37 cellular contexts compared by ENCODE assay signal in genomic region chr16:7113949-7114348, GRCh38.
"Had no signal": no experiment of that assay in that cellular context is flagged by ENCODE, and none has a peak within 500 bp of the region (broad histone marks: within the 10 kb centered on the region; RNA-seq: fewer than 3 reads in every experiment).

No MANE protein-coding gene starts in this region.

- H3K27me3 Mint-ChIP-seq: activated naive CD4-positive, alpha-beta T cell treated with anti-CD3 and anti-CD28 coated beads, Interleukin-2, amount 10 ng/mL, durations not matched to agents 7 days and 5 days; activated naive CD4-positive, alpha-beta T cell treated with anti-CD3 and anti-CD28 coated beads, Interleukin-2, amount 50 U/mL, for 24 hours; activated naive CD8-positive, alpha-beta T cell; activated naive CD8-positive, alpha-beta T cell treated with anti-CD3 and anti-CD28 coated beads for 36 hours; activated naive CD8-positive, alpha-beta T cell treated with anti-CD3 and anti-CD28 coated beads, Interleukin-2, amount 10 ng/mL, durations not matched to agents 7 days and 5 days; activated naive CD8-positive, alpha-beta T cell treated with anti-CD3 and anti-CD28 coated beads, Interleukin-2, amount 50 U/mL, for 24 hours; activated T-cell treated with anti-CD3 and anti-CD28 coated beads, Interleukin-2, amount 50 U/mL, for 24 hours; activated T-helper 17 cell treated with anti-CD3 and anti-CD28 coated beads, Interleukin-2, amount 50 U/mL, for 72 hours; central memory CD8-positive, alpha-beta T cell had no signal

- H3K9me3 Mint-ChIP-seq: activated naive CD4-positive, alpha-beta T cell treated with anti-CD3 and anti-CD28 coated beads, Interleukin-2, amount 50 U/mL, for 24 hours; activated naive CD8-positive, alpha-beta T cell treated with anti-CD3 and anti-CD28 coated beads for 36 hours; brain had no signal

- ATAC-seq: activated naive CD4-positive, alpha-beta T cell treated with anti-CD3 and anti-CD28 coated beads, Interleukin-2, amount 50 U/mL, for 72 hours; activated naive CD8-positive, alpha-beta T cell treated with anti-CD3 and anti-CD28 coated beads, Interleukin-2, amount 50 U/mL, for 24 hours; activated T-cell treated with anti-CD3 and anti-CD28 coated beads, Interleukin-2, amount 50 U/mL, for 4 hours; activated T-cell treated with anti-CD3 and anti-CD28 coated beads, Interleukin-2, amount 50 U/mL, for 72 hours; activated T-helper 17 cell treated with anti-CD3 and anti-CD28 coated beads, Interleukin-2, amount 50 U/mL, for 72 hours; body of pancreas had no signal

- H3K4me3 ChIP-seq: adrenal gland, ascending aorta, body of pancreas, breast epithelium, cardiac muscle cell had no signal

- H3K9me3 ChIP-seq: adrenal gland, ascending aorta, body of pancreas, breast epithelium had no signal

- DNase-seq: activated effector memory CD4-positive, alpha-beta T cell treated with anti-CD3 and anti-CD28 coated beads, Interleukin-2, amount 50 U/mL, for 16 hours; activated effector memory CD4-positive, alpha-beta T cell treated with Interleukin-2 at 50 U/mL for 16 hours; activated gamma-delta T cell; activated gamma-delta T cell treated with Interleukin-2 at 50 U/mL for 16 hours; activated naive CD4-positive, alpha-beta T cell; activated naive CD4-positive, alpha-beta T cell treated with anti-CD3 and anti-CD28 coated beads for 36 hours; activated naive CD4-positive, alpha-beta T cell treated with anti-CD3 and anti-CD28 coated beads, Interleukin-2, amount 10 ng/mL, durations not matched to agents 7 days and 5 days; activated naive CD4-positive, alpha-beta T cell treated with anti-CD3 and anti-CD28 coated beads, Interleukin-2, amount 50 U/mL, for 16 hours; activated naive CD4-positive, alpha-beta T cell treated with Interleukin-2 at 50 U/mL for 16 hours; activated naive CD8-positive, alpha-beta T cell treated with anti-CD3 and anti-CD28 coated beads for 36 hours; activated naive CD8-positive, alpha-beta T cell treated with anti-CD3 and anti-CD28 coated beads, Interleukin-2, amount 10 ng/mL, durations not matched to agents 7 days and 5 days; activated naive CD8-positive, alpha-beta T cell treated with anti-CD3 and anti-CD28 coated beads, Interleukin-2, amount 50 U/mL, for 24 hours; activated T-cell treated with anti-CD3 and anti-CD28 coated beads, Interleukin-2, amount 50 U/mL, for 24 hours; activated T-cell treated with anti-CD3 and anti-CD28 coated beads, Interleukin-2, amount 50 U/mL, for 4 hours; activated T-cell treated with anti-CD3 and anti-CD28 coated beads, Interleukin-2, amount 50 U/mL, for 48 hours; activated T-cell treated with anti-CD3 and anti-CD28 coated beads, Interleukin-2, amount 50 U/mL, for 72 hours; adrenal gland; amniotic stem cell; amygdala; anterior cingulate cortex; aorta; body of pancreas; brain microvascular endothelial cell; caudate nucleus; central memory CD4-positive, alpha-beta T cell; cerebellar nuclear complex had no signal

- H3K4me3 Mint-ChIP-seq: activated naive CD4-positive, alpha-beta T cell treated with anti-CD3 and anti-CD28 coated beads for 36 hours; activated naive CD4-positive, alpha-beta T cell treated with anti-CD3 and anti-CD28 coated beads, Interleukin-2, amount 10 ng/mL, durations not matched to agents 7 days and 5 days; activated naive CD4-positive, alpha-beta T cell treated with anti-CD3 and anti-CD28 coated beads, Interleukin-2, amount 50 U/mL, for 24 hours; activated naive CD8-positive, alpha-beta T cell; activated naive CD8-positive, alpha-beta T cell treated with anti-CD3 and anti-CD28 coated beads for 36 hours; activated naive CD8-positive, alpha-beta T cell treated with anti-CD3 and anti-CD28 coated beads, Interleukin-2, amount 10 ng/mL, durations not matched to agents 7 days and 5 days; activated naive CD8-positive, alpha-beta T cell treated with anti-CD3 and anti-CD28 coated beads, Interleukin-2, amount 50 U/mL, for 24 hours; activated T-cell treated with anti-CD3 and anti-CD28 coated beads, Interleukin-2, amount 50 U/mL, for 24 hours; activated T-cell treated with anti-CD3 and anti-CD28 coated beads, Interleukin-2, amount 50 U/mL, for 4 hours; activated T-cell treated with anti-CD3 and anti-CD28 coated beads, Interleukin-2, amount 50 U/mL, for 72 hours; activated T-helper 1 cell treated with anti-CD3 and anti-CD28 coated beads, Interleukin-12 subunit alpha, Interleukin-12 subunit beta, Interleukin-2, Interleukin-4 antibody, amounts not matched to agents 30 ng/mL and 10 ng/mL and 1 ng/mL, durations not matched to agents 14 hours and 24 hours and 36 hours; activated T-helper 17 cell treated with anti-CD3 and anti-CD28 coated beads, Interleukin-2, amount 50 U/mL, for 72 hours; brain; central memory CD8-positive, alpha-beta T cell had no signal

- H3K36me3 Mint-ChIP-seq: activated naive CD4-positive, alpha-beta T cell treated with anti-CD3 and anti-CD28 coated beads, Interleukin-2, amount 10 ng/mL, durations not matched to agents 7 days and 5 days; activated naive CD4-positive, alpha-beta T cell treated with anti-CD3 and anti-CD28 coated beads, Interleukin-2, amount 50 U/mL, for 24 hours; activated naive CD8-positive, alpha-beta T cell; activated naive CD8-positive, alpha-beta T cell treated with anti-CD3 and anti-CD28 coated beads for 36 hours; activated naive CD8-positive, alpha-beta T cell treated with anti-CD3 and anti-CD28 coated beads, Interleukin-2, amount 10 ng/mL, durations not matched to agents 7 days and 5 days; brain had no signal

- H3K27ac Mint-ChIP-seq: activated naive CD4-positive, alpha-beta T cell treated with anti-CD3 and anti-CD28 coated beads for 36 hours; activated naive CD4-positive, alpha-beta T cell treated with anti-CD3 and anti-CD28 coated beads, Interleukin-2, amount 10 ng/mL, durations not matched to agents 7 days and 5 days; activated naive CD4-positive, alpha-beta T cell treated with anti-CD3 and anti-CD28 coated beads, Interleukin-2, amount 50 U/mL, for 24 hours; activated naive CD4-positive, alpha-beta T cell treated with anti-CD3 and anti-CD28 coated beads, Interleukin-2, amount 50 U/mL, for 72 hours; activated naive CD8-positive, alpha-beta T cell; activated naive CD8-positive, alpha-beta T cell treated with anti-CD3 and anti-CD28 coated beads for 36 hours; activated naive CD8-positive, alpha-beta T cell treated with anti-CD3 and anti-CD28 coated beads, Interleukin-2, amount 10 ng/mL, durations not matched to agents 7 days and 5 days; activated naive CD8-positive, alpha-beta T cell treated with anti-CD3 and anti-CD28 coated beads, Interleukin-2, amount 50 U/mL, for 24 hours; activated T-cell treated with anti-CD3 and anti-CD28 coated beads, Interleukin-2, amount 50 U/mL, for 24 hours; activated T-cell treated with anti-CD3 and anti-CD28 coated beads, Interleukin-2, amount 50 U/mL, for 72 hours; activated T-helper 1 cell treated with anti-CD3 and anti-CD28 coated beads, Interleukin-12 subunit alpha, Interleukin-12 subunit beta, Interleukin-2, Interleukin-4 antibody, amounts not matched to agents 30 ng/mL and 10 ng/mL and 1 ng/mL, durations not matched to agents 14 hours and 24 hours and 36 hours; activated T-helper 17 cell treated with anti-CD3 and anti-CD28 coated beads, Interleukin-2, amount 50 U/mL, for 72 hours; activated T-helper 2 cell treated with anti-CD3 and anti-CD28 coated beads, Interferon-gamma antibody, Interleukin-2, Interleukin-4, amounts not matched to agents 10 μg/mL and 5 μg/mL and 100 μg/mL, durations not matched to agents 14 hours and 24 hours and 36 hours; brain had no signal

- H3K27me3 ChIP-seq: adrenal gland, ascending aorta, body of pancreas, brain microvascular endothelial cell, breast epithelium had no signal

- H3K4me1 Mint-ChIP-seq: activated naive CD4-positive, alpha-beta T cell treated with anti-CD3 and anti-CD28 coated beads, Interleukin-2, amount 10 ng/mL, durations not matched to agents 7 days and 5 days; activated naive CD4-positive, alpha-beta T cell treated with anti-CD3 and anti-CD28 coated beads, Interleukin-2, amount 50 U/mL, for 24 hours; activated naive CD8-positive, alpha-beta T cell treated with anti-CD3 and anti-CD28 coated beads for 36 hours; activated naive CD8-positive, alpha-beta T cell treated with anti-CD3 and anti-CD28 coated beads, Interleukin-2, amount 10 ng/mL, durations not matched to agents 7 days and 5 days; activated naive CD8-positive, alpha-beta T cell treated with anti-CD3 and anti-CD28 coated beads, Interleukin-2, amount 50 U/mL, for 24 hours; activated T-helper 17 cell treated with anti-CD3 and anti-CD28 coated beads, Interleukin-2, amount 50 U/mL, for 72 hours; central memory CD8-positive, alpha-beta T cell had no signal

- H3K4me1 ChIP-seq: adrenal gland, ascending aorta, body of pancreas, breast epithelium had no signal

- H3K27ac ChIP-seq: adrenal gland, ascending aorta, body of pancreas, brain microvascular endothelial cell, breast epithelium, cardiac muscle cell had no signal

- H3K36me3 ChIP-seq: adrenal gland, ascending aorta, brain microvascular endothelial cell, breast epithelium, cardiac muscle cell had no signal
